In genomic region chr19:6533000-6533328, GRCh38 we compare ENCODE assay signal across 1 cellular context.
TF ChIP-seq lines count a peak whose summit lies in the region.

No MANE protein-coding gene starts in this region.

TF ChIP-seq in SK-N-SH, 30 proteins besides CTCF, POLR2A, EP300 and RAD21 (continued from another document):
- TF ChIP-seq TCF12 (IDR thresholded peaks at IDR 0.05) (no peak), FOXJ3 (CRISPR knock-in tag; IDR thresholded peaks at IDR 0.05) (no peak), TEAD4 (IDR thresholded peaks at IDR 0.05; ENCODE audit: borderline replicate concordance, insufficient read depth) (no peak), IRF3 (IDR thresholded peaks at IDR 0.05; ENCODE audit: low read depth, low read length) (no peak)
TF ChIP-seq in SK-N-SH: peak in this region for 0.
